In the genomic region with DNA sequence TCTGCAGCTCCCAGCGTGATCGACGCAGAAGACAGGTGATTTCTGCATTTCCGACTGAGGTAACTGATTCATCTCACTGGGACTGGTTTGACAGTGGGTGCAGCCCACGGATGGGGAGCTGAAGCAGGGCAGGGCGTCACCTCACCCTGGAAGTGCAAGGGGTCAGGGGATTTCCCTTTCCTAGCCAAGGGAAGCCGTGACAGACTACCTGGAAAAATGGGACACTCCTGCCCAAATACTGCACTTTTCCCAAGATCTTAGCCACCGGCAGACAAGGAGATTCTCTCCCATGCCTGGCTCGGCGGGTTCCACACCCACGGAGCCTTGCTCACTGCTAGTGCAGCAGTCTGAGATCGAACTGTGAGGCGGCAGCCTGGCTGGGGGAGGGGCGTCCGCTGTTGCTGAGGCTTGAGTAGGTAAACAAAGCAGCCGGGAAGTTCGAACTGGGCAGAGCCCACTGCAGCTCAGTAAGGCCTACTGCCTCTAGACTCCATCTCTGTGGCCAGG, we compare ENCODE assay signal across 1 cellular context.
A peak's percentile ranks its signal among the peaks of the same experiment; 100 is the strongest.
TF ChIP-seq lines count a peak whose summit lies in the region.
"Not testable (repeated sequence)": the region's sequence is repeated elsewhere in the genome, so short reads cannot be mapped to it uniquely, and the experiment has no call there.

No MANE protein-coding gene starts in this region.

TF ChIP-seq in HepG2, 621 proteins besides CTCF, POLR2A, EP300 and RAD21 (continues in another document):
- TF ChIP-seq, protein P1, sequence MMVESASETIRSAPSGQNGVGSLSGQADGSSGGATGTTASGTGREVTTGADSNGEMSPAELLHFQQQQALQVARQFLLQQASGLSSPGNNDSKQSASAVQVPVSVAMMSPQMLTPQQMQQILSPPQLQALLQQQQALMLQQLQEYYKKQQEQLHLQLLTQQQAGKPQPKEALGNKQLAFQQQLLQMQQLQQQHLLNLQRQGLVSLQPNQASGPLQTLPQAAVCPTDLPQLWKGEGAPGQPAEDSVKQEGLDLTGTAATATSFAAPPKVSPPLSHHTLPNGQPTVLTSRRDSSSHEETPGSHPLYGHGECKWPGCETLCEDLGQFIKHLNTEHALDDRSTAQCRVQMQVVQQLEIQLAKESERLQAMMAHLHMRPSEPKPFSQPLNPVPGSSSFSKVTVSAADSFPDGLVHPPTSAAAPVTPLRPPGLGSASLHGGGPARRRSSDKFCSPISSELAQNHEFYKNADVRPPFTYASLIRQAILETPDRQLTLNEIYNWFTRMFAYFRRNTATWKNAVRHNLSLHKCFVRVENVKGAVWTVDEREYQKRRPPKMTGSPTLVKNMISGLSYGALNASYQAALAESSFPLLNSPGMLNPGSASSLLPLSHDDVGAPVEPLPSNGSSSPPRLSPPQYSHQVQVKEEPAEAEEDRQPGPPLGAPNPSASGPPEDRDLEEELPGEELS (CRISPR knock-in tag; IDR thresholded peaks at IDR 0.05) = peak; percentile 65
- TF ChIP-seq NFKB2 (CRISPR knock-in tag; IDR thresholded peaks at IDR 0.05; ENCODE audit: borderline replicate concordance) (peak; percentile 47; the same call in 1 of the 2 replicates), RFXAP (CRISPR knock-in tag; IDR thresholded peaks at IDR 0.05; ENCODE audit: borderline replicate concordance) (peak; percentile 80; the same call in 1 of the 2 replicates), REPIN1 (CRISPR knock-in tag; IDR thresholded peaks at IDR 0.05; ENCODE audit: borderline replicate concordance, low read depth) (peak; percentile 53; the same call in 1 of the 2 replicates), JUN (CRISPR knock-in tag; IDR thresholded peaks at IDR 0.05) (peak; percentile 23; the same call in 1 of the 2 replicates), ZNF232 (CRISPR knock-in tag; IDR thresholded peaks at IDR 0.05; ENCODE audit: borderline replicate concordance) (0 out of 2 replicates have a peak, but pooled peaks have one; percentile 18), ISL2 (CRISPR knock-in tag; IDR thresholded peaks at IDR 0.05) (peak; percentile 32; the same call in 1 of the 2 replicates), GABPB1 (CRISPR knock-in tag; IDR thresholded peaks at IDR 0.05) (peak; percentile 29; the same call in 1 of the 2 replicates), DPF2 (CRISPR knock-in tag; IDR thresholded peaks at IDR 0.05; ENCODE audit: borderline replicate concordance, low read depth) (peak; percentile 7; the same call in 1 of the 2 replicates), ZNF225 (CRISPR knock-in tag; IDR thresholded peaks at IDR 0.05) (peak; percentile 60; the same call in 1 of the 2 replicates), ZNF724P (CRISPR knock-in tag; IDR thresholded peaks at IDR 0.05; ENCODE audit: borderline replicate concordance) (peak; percentile 73; the same call in 1 of the 2 replicates), ZMYM3 (CRISPR knock-in tag; IDR thresholded peaks at IDR 0.05) (peak; percentile 60; the same call in 1 of the 2 replicates), ZNF430 (CRISPR knock-in tag; IDR thresholded peaks at IDR 0.05) (peak; percentile 52; the same call in 1 of the 2 replicates), FOXO1 (CRISPR knock-in tag; IDR thresholded peaks at IDR 0.05) (peak; percentile 62), MEF2D (CRISPR knock-in tag; IDR thresholded peaks at IDR 0.05) (0 out of 2 replicates have a peak, but pooled peaks have one; percentile 29), CC2D1A (CRISPR knock-in tag; IDR thresholded peaks at IDR 0.05) (0 out of 2 replicates have a peak, but pooled peaks have one; percentile 38)
- TF ChIP-seq, protein P2, sequence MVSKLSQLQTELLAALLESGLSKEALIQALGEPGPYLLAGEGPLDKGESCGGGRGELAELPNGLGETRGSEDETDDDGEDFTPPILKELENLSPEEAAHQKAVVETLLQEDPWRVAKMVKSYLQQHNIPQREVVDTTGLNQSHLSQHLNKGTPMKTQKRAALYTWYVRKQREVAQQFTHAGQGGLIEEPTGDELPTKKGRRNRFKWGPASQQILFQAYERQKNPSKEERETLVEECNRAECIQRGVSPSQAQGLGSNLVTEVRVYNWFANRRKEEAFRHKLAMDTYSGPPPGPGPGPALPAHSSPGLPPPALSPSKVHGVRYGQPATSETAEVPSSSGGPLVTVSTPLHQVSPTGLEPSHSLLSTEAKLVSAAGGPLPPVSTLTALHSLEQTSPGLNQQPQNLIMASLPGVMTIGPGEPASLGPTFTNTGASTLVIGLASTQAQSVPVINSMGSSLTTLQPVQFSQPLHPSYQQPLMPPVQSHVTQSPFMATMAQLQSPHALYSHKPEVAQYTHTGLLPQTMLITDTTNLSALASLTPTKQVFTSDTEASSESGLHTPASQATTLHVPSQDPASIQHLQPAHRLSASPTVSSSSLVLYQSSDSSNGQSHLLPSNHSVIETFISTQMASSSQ (IDR thresholded peaks at IDR 0.05; ENCODE audit: low read depth) = not testable (repeated sequence)
- TF ChIP-seq, protein P2 (CRISPR knock-in tag; IDR thresholded peaks at IDR 0.05; ENCODE audit: borderline replicate concordance) = 0 out of 2 replicates have a peak, but pooled peaks have one; percentile 25
- TF ChIP-seq, protein P3, sequence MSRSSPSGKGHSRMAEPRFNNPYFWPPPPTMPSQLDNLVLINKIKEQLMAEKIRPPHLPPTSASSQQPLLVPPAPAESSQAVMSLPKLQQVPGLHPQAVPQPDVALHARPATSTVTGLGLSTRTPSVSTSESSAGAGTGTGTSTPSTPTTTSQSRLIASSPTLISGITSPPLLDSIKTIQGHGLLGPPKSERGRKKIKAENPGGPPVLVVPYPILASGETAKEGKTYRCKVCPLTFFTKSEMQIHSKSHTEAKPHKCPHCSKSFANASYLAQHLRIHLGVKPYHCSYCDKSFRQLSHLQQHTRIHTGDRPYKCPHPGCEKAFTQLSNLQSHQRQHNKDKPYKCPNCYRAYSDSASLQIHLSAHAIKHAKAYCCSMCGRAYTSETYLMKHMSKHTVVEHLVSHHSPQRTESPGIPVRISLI (CRISPR knock-in tag; IDR thresholded peaks at IDR 0.05; ENCODE audit: borderline replicate concordance) = 0 out of 2 replicates have a peak, but pooled peaks have one; percentile 28
- TF ChIP-seq, protein P4, sequence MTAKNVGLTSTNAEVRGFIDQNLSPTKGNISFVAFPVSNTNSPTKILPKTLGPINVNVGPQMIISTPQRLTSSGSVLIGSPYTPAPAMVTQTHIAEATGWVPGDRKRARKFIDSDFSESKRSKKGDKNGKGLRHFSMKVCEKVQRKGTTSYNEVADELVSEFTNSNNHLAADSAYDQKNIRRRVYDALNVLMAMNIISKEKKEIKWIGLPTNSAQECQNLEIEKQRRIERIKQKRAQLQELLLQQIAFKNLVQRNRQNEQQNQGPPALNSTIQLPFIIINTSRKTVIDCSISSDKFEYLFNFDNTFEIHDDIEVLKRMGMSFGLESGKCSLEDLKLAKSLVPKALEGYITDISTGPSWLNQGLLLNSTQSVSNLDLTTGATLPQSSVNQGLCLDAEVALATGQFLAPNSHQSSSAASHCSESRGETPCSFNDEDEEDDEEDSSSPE (CRISPR knock-in tag; IDR thresholded peaks at IDR 0.05) = peak; percentile 80; the same call in 1 of the 2 replicates
- TF ChIP-seq, protein P5, sequence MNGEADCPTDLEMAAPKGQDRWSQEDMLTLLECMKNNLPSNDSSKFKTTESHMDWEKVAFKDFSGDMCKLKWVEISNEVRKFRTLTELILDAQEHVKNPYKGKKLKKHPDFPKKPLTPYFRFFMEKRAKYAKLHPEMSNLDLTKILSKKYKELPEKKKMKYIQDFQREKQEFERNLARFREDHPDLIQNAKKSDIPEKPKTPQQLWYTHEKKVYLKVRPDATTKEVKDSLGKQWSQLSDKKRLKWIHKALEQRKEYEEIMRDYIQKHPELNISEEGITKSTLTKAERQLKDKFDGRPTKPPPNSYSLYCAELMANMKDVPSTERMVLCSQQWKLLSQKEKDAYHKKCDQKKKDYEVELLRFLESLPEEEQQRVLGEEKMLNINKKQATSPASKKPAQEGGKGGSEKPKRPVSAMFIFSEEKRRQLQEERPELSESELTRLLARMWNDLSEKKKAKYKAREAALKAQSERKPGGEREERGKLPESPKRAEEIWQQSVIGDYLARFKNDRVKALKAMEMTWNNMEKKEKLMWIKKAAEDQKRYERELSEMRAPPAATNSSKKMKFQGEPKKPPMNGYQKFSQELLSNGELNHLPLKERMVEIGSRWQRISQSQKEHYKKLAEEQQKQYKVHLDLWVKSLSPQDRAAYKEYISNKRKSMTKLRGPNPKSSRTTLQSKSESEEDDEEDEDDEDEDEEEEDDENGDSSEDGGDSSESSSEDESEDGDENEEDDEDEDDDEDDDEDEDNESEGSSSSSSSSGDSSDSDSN (CRISPR knock-in tag; IDR thresholded peaks at IDR 0.05) = 0 out of 2 replicates have a peak, but pooled peaks have one; percentile 52
- TF ChIP-seq, protein P6, sequence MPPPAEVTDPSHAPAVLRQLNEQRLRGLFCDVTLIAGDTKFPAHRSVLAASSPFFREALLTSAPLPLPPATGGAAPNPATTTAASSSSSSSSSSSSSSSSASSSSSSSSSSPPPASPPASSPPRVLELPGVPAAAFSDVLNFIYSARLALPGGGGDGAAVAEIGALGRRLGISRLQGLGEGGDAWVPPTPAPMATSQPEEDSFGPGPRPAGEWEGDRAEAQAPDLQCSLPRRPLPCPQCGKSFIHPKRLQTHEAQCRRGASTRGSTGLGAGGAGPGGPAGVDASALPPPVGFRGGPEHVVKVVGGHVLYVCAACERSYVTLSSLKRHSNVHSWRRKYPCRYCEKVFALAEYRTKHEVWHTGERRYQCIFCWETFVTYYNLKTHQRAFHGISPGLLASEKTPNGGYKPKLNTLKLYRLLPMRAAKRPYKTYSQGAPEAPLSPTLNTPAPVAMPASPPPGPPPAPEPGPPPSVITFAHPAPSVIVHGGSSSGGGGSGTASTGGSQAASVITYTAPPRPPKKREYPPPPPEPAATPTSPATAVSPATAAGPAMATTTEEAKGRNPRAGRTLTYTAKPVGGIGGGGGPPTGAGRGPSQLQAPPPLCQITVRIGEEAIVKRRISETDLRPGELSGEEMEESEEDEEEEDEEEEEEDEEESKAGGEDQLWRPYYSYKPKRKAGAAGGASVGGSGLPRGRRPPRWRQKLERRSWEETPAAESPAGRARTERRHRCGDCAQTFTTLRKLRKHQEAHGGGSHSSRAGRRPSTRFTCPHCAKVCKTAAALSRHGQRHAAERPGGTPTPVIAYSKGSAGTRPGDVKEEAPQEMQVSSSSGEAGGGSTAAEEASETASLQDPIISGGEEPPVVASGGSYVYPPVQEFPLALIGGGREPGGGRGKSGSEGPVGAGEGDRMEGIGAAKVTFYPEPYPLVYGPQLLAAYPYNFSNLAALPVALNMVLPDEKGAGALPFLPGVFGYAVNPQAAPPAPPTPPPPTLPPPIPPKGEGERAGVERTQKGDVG (CRISPR knock-in tag; IDR thresholded peaks at IDR 0.05; ENCODE audit: borderline replicate concordance) = 0 out of 2 replicates have a peak, but pooled peaks have one; percentile 55
- TF ChIP-seq, protein P7, sequence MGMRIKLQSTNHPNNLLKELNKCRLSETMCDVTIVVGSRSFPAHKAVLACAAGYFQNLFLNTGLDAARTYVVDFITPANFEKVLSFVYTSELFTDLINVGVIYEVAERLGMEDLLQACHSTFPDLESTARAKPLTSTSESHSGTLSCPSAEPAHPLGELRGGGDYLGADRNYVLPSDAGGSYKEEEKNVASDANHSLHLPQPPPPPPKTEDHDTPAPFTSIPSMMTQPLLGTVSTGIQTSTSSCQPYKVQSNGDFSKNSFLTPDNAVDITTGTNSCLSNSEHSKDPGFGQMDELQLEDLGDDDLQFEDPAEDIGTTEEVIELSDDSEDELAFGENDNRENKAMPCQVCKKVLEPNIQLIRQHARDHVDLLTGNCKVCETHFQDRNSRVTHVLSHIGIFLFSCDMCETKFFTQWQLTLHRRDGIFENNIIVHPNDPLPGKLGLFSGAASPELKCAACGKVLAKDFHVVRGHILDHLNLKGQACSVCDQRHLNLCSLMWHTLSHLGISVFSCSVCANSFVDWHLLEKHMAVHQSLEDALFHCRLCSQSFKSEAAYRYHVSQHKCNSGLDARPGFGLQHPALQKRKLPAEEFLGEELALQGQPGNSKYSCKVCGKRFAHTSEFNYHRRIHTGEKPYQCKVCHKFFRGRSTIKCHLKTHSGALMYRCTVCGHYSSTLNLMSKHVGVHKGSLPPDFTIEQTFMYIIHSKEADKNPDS (CRISPR knock-in tag; IDR thresholded peaks at IDR 0.05) = 0 out of 2 replicates have a peak, but pooled peaks have one; percentile 28
- TF ChIP-seq, protein P8, sequence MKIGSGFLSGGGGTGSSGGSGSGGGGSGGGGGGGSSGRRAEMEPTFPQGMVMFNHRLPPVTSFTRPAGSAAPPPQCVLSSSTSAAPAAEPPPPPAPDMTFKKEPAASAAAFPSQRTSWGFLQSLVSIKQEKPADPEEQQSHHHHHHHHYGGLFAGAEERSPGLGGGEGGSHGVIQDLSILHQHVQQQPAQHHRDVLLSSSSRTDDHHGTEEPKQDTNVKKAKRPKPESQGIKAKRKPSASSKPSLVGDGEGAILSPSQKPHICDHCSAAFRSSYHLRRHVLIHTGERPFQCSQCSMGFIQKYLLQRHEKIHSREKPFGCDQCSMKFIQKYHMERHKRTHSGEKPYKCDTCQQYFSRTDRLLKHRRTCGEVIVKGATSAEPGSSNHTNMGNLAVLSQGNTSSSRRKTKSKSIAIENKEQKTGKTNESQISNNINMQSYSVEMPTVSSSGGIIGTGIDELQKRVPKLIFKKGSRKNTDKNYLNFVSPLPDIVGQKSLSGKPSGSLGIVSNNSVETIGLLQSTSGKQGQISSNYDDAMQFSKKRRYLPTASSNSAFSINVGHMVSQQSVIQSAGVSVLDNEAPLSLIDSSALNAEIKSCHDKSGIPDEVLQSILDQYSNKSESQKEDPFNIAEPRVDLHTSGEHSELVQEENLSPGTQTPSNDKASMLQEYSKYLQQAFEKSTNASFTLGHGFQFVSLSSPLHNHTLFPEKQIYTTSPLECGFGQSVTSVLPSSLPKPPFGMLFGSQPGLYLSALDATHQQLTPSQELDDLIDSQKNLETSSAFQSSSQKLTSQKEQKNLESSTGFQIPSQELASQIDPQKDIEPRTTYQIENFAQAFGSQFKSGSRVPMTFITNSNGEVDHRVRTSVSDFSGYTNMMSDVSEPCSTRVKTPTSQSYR (CRISPR knock-in tag; IDR thresholded peaks at IDR 0.05; ENCODE audit: borderline replicate concordance) = peak; percentile 98
- TF ChIP-seq, protein P9, sequence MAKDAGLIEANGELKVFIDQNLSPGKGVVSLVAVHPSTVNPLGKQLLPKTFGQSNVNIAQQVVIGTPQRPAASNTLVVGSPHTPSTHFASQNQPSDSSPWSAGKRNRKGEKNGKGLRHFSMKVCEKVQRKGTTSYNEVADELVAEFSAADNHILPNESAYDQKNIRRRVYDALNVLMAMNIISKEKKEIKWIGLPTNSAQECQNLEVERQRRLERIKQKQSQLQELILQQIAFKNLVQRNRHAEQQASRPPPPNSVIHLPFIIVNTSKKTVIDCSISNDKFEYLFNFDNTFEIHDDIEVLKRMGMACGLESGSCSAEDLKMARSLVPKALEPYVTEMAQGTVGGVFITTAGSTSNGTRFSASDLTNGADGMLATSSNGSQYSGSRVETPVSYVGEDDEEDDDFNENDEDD (CRISPR knock-in tag; IDR thresholded peaks at IDR 0.05; ENCODE audit: borderline replicate concordance) = peak; percentile 70; the same call in 1 of the 2 replicates
